38 cellular contexts compared by ENCODE assay signal in the genomic region with DNA sequence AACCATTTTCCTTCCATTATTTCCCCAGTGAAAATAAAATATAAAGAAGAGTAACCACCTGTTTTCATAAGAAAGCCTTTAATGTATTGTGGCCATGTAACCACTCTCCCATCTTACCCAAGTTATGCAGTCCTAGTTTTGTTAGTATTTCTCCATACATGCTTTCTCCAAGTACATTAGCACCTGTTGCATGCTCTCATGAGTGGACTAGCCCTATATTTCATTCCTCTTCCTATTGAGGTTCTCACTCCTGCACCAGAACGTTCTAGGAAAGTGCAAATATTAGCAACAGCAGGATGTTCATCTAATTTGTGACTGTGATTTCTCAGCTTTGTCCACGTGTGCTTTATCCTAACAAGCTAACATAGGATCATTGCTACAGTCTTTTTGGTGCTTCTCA.
"Had no signal": no experiment of that assay in that cellular context is flagged by ENCODE, and none has a peak within 500 bp of the region (broad histone marks: within the 10 kb centered on the region; RNA-seq: fewer than 3 reads in every experiment).

No MANE protein-coding gene starts in this region.

- FAIRE-seq: astrocyte, TTC549 had no signal

- H3K27me3 Mint-ChIP-seq: activated CD4-positive, alpha-beta T cell treated with anti-CD3 and anti-CD28 coated beads for 36 hours had no signal

- H3K36me3 Mint-ChIP-seq: activated CD8-positive, alpha-beta memory T cell treated with anti-CD3 and anti-CD28 coated beads, Interleukin-2, amount 10 ng/mL, durations not matched to agents 7 days and 5 days; activated naive CD4-positive, alpha-beta T cell treated with anti-CD3 and anti-CD28 coated beads, Interleukin-2, amount 50 U/mL, for 72 hours; activated naive CD8-positive, alpha-beta T cell treated with anti-CD3 and anti-CD28 coated beads for 36 hours; WTC11 had no signal

- DNase-seq: activated CD4-positive, alpha-beta memory T cell treated with anti-CD3 and anti-CD28 coated beads, Interleukin-2, amount 10 ng/mL, durations not matched to agents 7 days and 5 days; activated CD4-positive, alpha-beta T cell treated with anti-CD3 and anti-CD28 coated beads for 1 hour; activated CD4-positive, alpha-beta T cell treated with anti-CD3 and anti-CD28 coated beads for 36 hours; activated CD4-positive, alpha-beta T cell treated with anti-CD3 and anti-CD28 coated beads for 48 hours; activated CD4-positive, alpha-beta T cell treated with anti-CD3 and anti-CD28 coated beads, Interleukin-2, amount 10 ng/mL, durations not matched to agents 7 days and 5 days; activated CD4-positive, alpha-beta T cell treated with anti-CD3 and anti-CD28 coated beads, Interleukin-2, amount 50 U/mL, for 48 hours; activated CD4-positive, CD25-positive, alpha-beta regulatory T cell; activated CD8-positive, alpha-beta memory T cell treated with anti-CD3 and anti-CD28 coated beads for 24 hours; activated CD8-positive, alpha-beta memory T cell treated with anti-CD3 and anti-CD28 coated beads, Interleukin-2, amount 10 ng/mL, durations not matched to agents 7 days and 5 days; activated CD8-positive, alpha-beta memory T cell treated with anti-CD3 and anti-CD28 coated beads, Interleukin-2, amount 50 U/mL, for 48 hours; activated CD8-positive, alpha-beta T cell treated with anti-CD3 and anti-CD28 coated beads, Interleukin-2, amount 10 ng/mL, durations not matched to agents 7 days and 5 days; activated effector memory CD4-positive, alpha-beta T cell treated with anti-CD3 and anti-CD28 coated beads, Interleukin-2, amount 50 U/mL, for 16 hours; activated gamma-delta T cell treated with Interleukin-2 at 50 U/mL for 16 hours; activated naive CD4-positive, alpha-beta T cell; activated naive CD4-positive, alpha-beta T cell treated with anti-CD3 and anti-CD28 coated beads for 36 hours; activated naive CD4-positive, alpha-beta T cell treated with anti-CD3 and anti-CD28 coated beads, Interleukin-2, amount 50 U/mL, for 16 hours; activated naive CD8-positive, alpha-beta T cell treated with anti-CD3 and anti-CD28 coated beads for 36 hours; activated T-cell treated with anti-CD3 and anti-CD28 coated beads, Interleukin-2, amount 50 U/mL, for 4 hours; activated T-cell treated with anti-CD3 and anti-CD28 coated beads, Interleukin-2, amount 50 U/mL, for 72 hours; adrenal gland; amniotic stem cell; aorta; brain microvascular endothelial cell; central memory CD4-positive, alpha-beta T cell; T-helper 1 cell; T-helper 2 cell; T-helper 9 cell; WERI-Rb-1 had no signal

- ATAC-seq: activated CD4-positive, alpha-beta T cell treated with anti-CD3 and anti-CD28 coated beads for 36 hours; activated CD4-positive, CD25-positive, alpha-beta regulatory T cell treated with anti-CD3 and anti-CD28 coated beads, Interleukin-2, amount 50 U/mL, for 24 hours; activated CD8-positive, alpha-beta memory T cell treated with anti-CD3 and anti-CD28 coated beads, Interleukin-2, amount 10 ng/mL, durations not matched to agents 7 days and 5 days; activated CD8-positive, alpha-beta T cell treated with anti-CD3 and anti-CD28 coated beads, Interleukin-2, amount 10 ng/mL, durations not matched to agents 7 days and 5 days; activated naive CD4-positive, alpha-beta T cell treated with anti-CD3 and anti-CD28 coated beads, Interleukin-2, amount 50 U/mL, for 72 hours; activated T-cell treated with anti-CD3 and anti-CD28 coated beads, Interleukin-2, amount 50 U/mL, for 4 hours; activated T-cell treated with anti-CD3 and anti-CD28 coated beads, Interleukin-2, amount 50 U/mL, for 72 hours; activated T-helper 17 cell treated with anti-CD3 and anti-CD28 coated beads, Interleukin-2, amount 50 U/mL, for 72 hours; body of pancreas; WTC11 had no signal

- H3K4me1 Mint-ChIP-seq: activated CD4-positive, alpha-beta memory T cell treated with anti-CD3 and anti-CD28 coated beads, Interleukin-2, amount 10 ng/mL, durations not matched to agents 7 days and 5 days; activated CD4-positive, alpha-beta T cell treated with anti-CD3 and anti-CD28 coated beads for 36 hours; activated CD4-positive, alpha-beta T cell treated with anti-CD3 and anti-CD28 coated beads, Interleukin-2, amount 10 ng/mL, durations not matched to agents 7 days and 5 days; activated CD8-positive, alpha-beta memory T cell treated with anti-CD3 and anti-CD28 coated beads, Interleukin-2, amount 10 ng/mL, durations not matched to agents 7 days and 5 days; activated naive CD8-positive, alpha-beta T cell treated with anti-CD3 and anti-CD28 coated beads for 36 hours; activated T-helper 17 cell treated with anti-CD3 and anti-CD28 coated beads, Interleukin-2, amount 50 U/mL, for 72 hours had no signal

- H3K27ac ChIP-seq: adrenal gland, body of pancreas, brain microvascular endothelial cell, WERI-Rb-1 had no signal

- H3K4me3 Mint-ChIP-seq: activated CD4-positive, alpha-beta memory T cell treated with anti-CD3 and anti-CD28 coated beads, Interleukin-2, amount 10 ng/mL, durations not matched to agents 7 days and 5 days; activated CD4-positive, alpha-beta T cell treated with anti-CD3 and anti-CD28 coated beads for 36 hours; activated CD4-positive, alpha-beta T cell treated with anti-CD3 and anti-CD28 coated beads, Interleukin-2, amount 10 ng/mL, durations not matched to agents 7 days and 5 days; activated CD8-positive, alpha-beta memory T cell treated with anti-CD3 and anti-CD28 coated beads, Interleukin-2, amount 10 ng/mL, durations not matched to agents 7 days and 5 days; activated CD8-positive, alpha-beta T cell treated with anti-CD3 and anti-CD28 coated beads, Interleukin-2, amount 10 ng/mL, durations not matched to agents 7 days and 5 days; activated naive CD4-positive, alpha-beta T cell treated with anti-CD3 and anti-CD28 coated beads for 36 hours; activated naive CD8-positive, alpha-beta T cell treated with anti-CD3 and anti-CD28 coated beads for 36 hours; activated T-cell treated with anti-CD3 and anti-CD28 coated beads, Interleukin-2, amount 50 U/mL, for 4 hours; activated T-cell treated with anti-CD3 and anti-CD28 coated beads, Interleukin-2, amount 50 U/mL, for 72 hours; activated T-helper 1 cell treated with anti-CD3 and anti-CD28 coated beads, Interleukin-12 subunit alpha, Interleukin-12 subunit beta, Interleukin-2, Interleukin-4 antibody, amounts not matched to agents 30 ng/mL and 10 ng/mL and 1 ng/mL, durations not matched to agents 14 hours and 24 hours and 36 hours; activated T-helper 17 cell treated with anti-CD3 and anti-CD28 coated beads, Interleukin-2, amount 50 U/mL, for 72 hours; T-helper 1 cell treated with Interleukin-12 subunit alpha and Interleukin-12 subunit beta and Interleukin-4 antibody, amounts not matched to agents 30 μg/mL and 1 μg/mL, for 36 hours; T-helper 2 cell treated with Interferon-gamma antibody and Interleukin-4, amounts not matched to agents 5 μg/mL and 100 μg/mL, for 36 hours; WTC11 had no signal

- H3K27ac Mint-ChIP-seq: activated CD4-positive, alpha-beta memory T cell treated with anti-CD3 and anti-CD28 coated beads, Interleukin-2, amount 10 ng/mL, durations not matched to agents 7 days and 5 days; activated CD4-positive, alpha-beta T cell treated with anti-CD3 and anti-CD28 coated beads for 36 hours; activated CD4-positive, alpha-beta T cell treated with anti-CD3 and anti-CD28 coated beads, Interleukin-2, amount 10 ng/mL, durations not matched to agents 7 days and 5 days; activated CD8-positive, alpha-beta memory T cell treated with anti-CD3 and anti-CD28 coated beads, Interleukin-2, amount 10 ng/mL, durations not matched to agents 7 days and 5 days; activated CD8-positive, alpha-beta T cell treated with anti-CD3 and anti-CD28 coated beads, Interleukin-2, amount 10 ng/mL, durations not matched to agents 7 days and 5 days; activated naive CD4-positive, alpha-beta T cell treated with anti-CD3 and anti-CD28 coated beads for 36 hours; activated naive CD4-positive, alpha-beta T cell treated with anti-CD3 and anti-CD28 coated beads, Interleukin-2, amount 50 U/mL, for 72 hours; activated naive CD8-positive, alpha-beta T cell treated with anti-CD3 and anti-CD28 coated beads for 36 hours; activated T-cell treated with anti-CD3 and anti-CD28 coated beads, Interleukin-2, amount 50 U/mL, for 72 hours; activated T-helper 1 cell treated with anti-CD3 and anti-CD28 coated beads, Interleukin-12 subunit alpha, Interleukin-12 subunit beta, Interleukin-2, Interleukin-4 antibody, amounts not matched to agents 30 ng/mL and 10 ng/mL and 1 ng/mL, durations not matched to agents 14 hours and 24 hours and 36 hours; activated T-helper 17 cell treated with anti-CD3 and anti-CD28 coated beads, Interleukin-2, amount 50 U/mL, for 72 hours; T-helper 1 cell treated with Interleukin-12 subunit alpha and Interleukin-12 subunit beta and Interleukin-4 antibody, amounts not matched to agents 30 μg/mL and 1 μg/mL, for 36 hours; T-helper 2 cell treated with Interferon-gamma antibody and Interleukin-4, amounts not matched to agents 5 μg/mL and 100 μg/mL, for 36 hours; WTC11 had no signal

- H3K9me3 Mint-ChIP-seq: activated CD4-positive, alpha-beta memory T cell treated with anti-CD3 and anti-CD28 coated beads, Interleukin-2, amount 10 ng/mL, durations not matched to agents 7 days and 5 days; activated CD4-positive, alpha-beta T cell treated with anti-CD3 and anti-CD28 coated beads, Interleukin-2, amount 10 ng/mL, durations not matched to agents 7 days and 5 days; activated naive CD4-positive, alpha-beta T cell treated with anti-CD3 and anti-CD28 coated beads for 36 hours; activated naive CD4-positive, alpha-beta T cell treated with anti-CD3 and anti-CD28 coated beads, Interleukin-2, amount 50 U/mL, for 72 hours; activated naive CD8-positive, alpha-beta T cell treated with anti-CD3 and anti-CD28 coated beads for 36 hours; activated T-cell treated with anti-CD3 and anti-CD28 coated beads, Interleukin-2, amount 50 U/mL, for 4 hours; activated T-cell treated with anti-CD3 and anti-CD28 coated beads, Interleukin-2, amount 50 U/mL, for 72 hours; activated T-helper 1 cell treated with anti-CD3 and anti-CD28 coated beads, Interleukin-12 subunit alpha, Interleukin-12 subunit beta, Interleukin-2, Interleukin-4 antibody, amounts not matched to agents 30 ng/mL and 10 ng/mL and 1 ng/mL, durations not matched to agents 14 hours and 24 hours and 36 hours; activated T-helper 17 cell treated with anti-CD3 and anti-CD28 coated beads, Interleukin-2, amount 50 U/mL, for 72 hours; T-helper 1 cell treated with Interleukin-12 subunit alpha and Interleukin-12 subunit beta and Interleukin-4 antibody, amounts not matched to agents 30 μg/mL and 1 μg/mL, for 36 hours; T-helper 2 cell treated with Interferon-gamma antibody and Interleukin-4, amounts not matched to agents 5 μg/mL and 100 μg/mL, for 36 hours; WTC11 had no signal
